In genomic region chr15:94272251-94272898, GRCh38 we compare ENCODE assay signal across 9 cellular contexts. TPM values are rescaled to one million over a fixed set of nuclear protein-coding genes. Genes with fewer than 3 reads are reported as not detected.
DNase-seq lines count a peak whose midpoint lies in the region; ATAC-seq and TF ChIP-seq lines count a peak whose summit lies in the region.
"Had no signal": no experiment of that assay in that cellular context is flagged by ENCODE, and none has a peak within 500 bp of the region (broad histone marks: within the 10 kb centered on the region; RNA-seq: fewer than 3 reads in every experiment).

No MANE protein-coding gene starts in this region.

- H3K4me3 ChIP-seq in esophagus squamous epithelium, result no peak overlapping the region

- intact Hi-C loops in esophagus squamous epithelium (cut with DNase I), result no loop called here

- H3K9me3 Mint-ChIP-seq in central memory CD8-positive, alpha-beta T cell, result no peaks in the 10 kb centered on the region

- H3K4me1 ChIP-seq in esophagus squamous epithelium, result peaks cover 0 to 5% (median 0%) of the 10 kb centered on the region in 3 donors

- TF ChIP-seq POLR2A in esophagus squamous epithelium (IDR thresholded peaks at IDR 0.05), result no peak

- H3K4me3 Mint-ChIP-seq in central memory CD8-positive, alpha-beta T cell, result no peak overlapping the region

- TF ChIP-seq CTCF in esophagus squamous epithelium (IDR thresholded peaks at IDR 0.05), result no peak

- no peak for DNase-seq in central memory CD8-positive, alpha-beta T cell (ENCODE audit: low spot score in 2 of 2)
- DNase-seq in esophagus squamous epithelium (lab: John Stamatoyannopoulos, UW) (no peak), NCI-H524 (lab: John Stamatoyannopoulos, UW) (no peak)
- DNase-seq in stimulated activated naive CD4-positive, alpha-beta T cell treated with Interleukin-2 at 50 U/mL for 16 hours (lab: John Stamatoyannopoulos, UW), result no peak
- DNase-seq: stimulated activated naive CD4-positive, alpha-beta T cell had no signal

- H3K27ac Mint-ChIP-seq in central memory CD8-positive, alpha-beta T cell (ENCODE audit: low read depth), result no peak overlapping the region

- H3K27me3 Mint-ChIP-seq in central memory CD8-positive, alpha-beta T cell, result no peaks in the 10 kb centered on the region

- no peak overlapping the region for H3K27ac ChIP-seq in esophagus squamous epithelium

- WGBS in esophagus squamous epithelium, 2 donors, result 72 to 74% methylated on average over 7 of the region's 7 CpGs

- peaks cover 8% of the 10 kb centered on the region for H3K4me1 Mint-ChIP-seq in central memory CD8-positive, alpha-beta T cell

- H3K36me3 Mint-ChIP-seq in central memory CD8-positive, alpha-beta T cell (ENCODE audit: insufficient read depth), result no peaks in the 10 kb centered on the region

- H3K27me3 ChIP-seq in esophagus squamous epithelium, result no peaks in the 10 kb centered on the region

- no peaks in the 10 kb centered on the region for H3K9me3 ChIP-seq in esophagus squamous epithelium

- ATAC-seq in GM18858 (IDR thresholded peaks at IDR 0.05; ENCODE audit: unreplicated experiment) (peak; percentile 82), GM21619 (IDR thresholded peaks at IDR 0.05; ENCODE audit: unreplicated experiment) (peak; percentile 82), HG03439 (IDR thresholded peaks at IDR 0.05; ENCODE audit: unreplicated experiment) (peak; percentile 75), HG03025 (IDR thresholded peaks at IDR 0.05; ENCODE audit: low FRiP score, unreplicated experiment) (no peak)
- ATAC-seq in central memory CD8-positive, alpha-beta T cell (replicated peaks; ENCODE audit: extremely low read depth, poor library complexity, severe bottlenecking), result peak; percentile 85

- H3K36me3 ChIP-seq in esophagus squamous epithelium, result no peaks in the 10 kb centered on the region

RNA-seq across cellular contexts. Expression of gene MCTP2, which starts 41.0 kb away (rescaled TPM):
- total RNA-seq in esophagus squamous epithelium, result 10 to 100 TPM; 11.2 to 29.9 (median 15.6) TPM
